In genomic region chr6:43262000-43262779, GRCh38 we compare ENCODE assay signal across 1 cellular context.
TF ChIP-seq lines count a peak whose summit lies in the region.

No MANE protein-coding gene starts in this region.

TF ChIP-seq in HepG2, 621 proteins besides CTCF, POLR2A, EP300 and RAD21 (continued from another document and continues in another):
- TF ChIP-seq ARID4A (CRISPR knock-in tag; IDR thresholded peaks at IDR 0.05; ENCODE audit: borderline replicate concordance) (no peak), E2F5 (CRISPR knock-in tag; conservative IDR thresholded peaks at IDR 0.05) (no peak), ZFP36L2 (CRISPR knock-in tag; IDR thresholded peaks at IDR 0.05) (no peak), BATF2 (CRISPR knock-in tag; IDR thresholded peaks at IDR 0.05) (no peak), ARNT2 (CRISPR knock-in tag; IDR thresholded peaks at IDR 0.05; ENCODE audit: low read depth) (no peak; the same call in 1 of the 2 replicates), ZNF576 (CRISPR knock-in tag; IDR thresholded peaks at IDR 0.05) (peak; percentile 58; the same call in 1 of the 2 replicates), ATF7-NPFF (CRISPR knock-in tag; IDR thresholded peaks at IDR 0.05; ENCODE audit: low read depth) (no peak), TGIF2 (CRISPR knock-in tag; IDR thresholded peaks at IDR 0.05) (no peak), ZNF644 (CRISPR knock-in tag; IDR thresholded peaks at IDR 0.05; ENCODE audit: low read depth) (peak; percentile 92), HIC2 (CRISPR knock-in tag; IDR thresholded peaks at IDR 0.05; ENCODE audit: low read depth) (no peak; the same call in 1 of the 2 replicates), MNT (IDR thresholded peaks at IDR 0.05) (no peak), ZNF136 (CRISPR knock-in tag; IDR thresholded peaks at IDR 0.05; ENCODE audit: low read depth) (no peak), ZNF678 (CRISPR knock-in tag; IDR thresholded peaks at IDR 0.05) (no peak), ZNF619 (CRISPR knock-in tag; IDR thresholded peaks at IDR 0.05) (peak; percentile 59; the same call in 1 of the 2 replicates), HOXD1 (CRISPR knock-in tag; IDR thresholded peaks at IDR 0.05) (no peak), ZNF761 (CRISPR knock-in tag; conservative IDR thresholded peaks at IDR 0.05) (no peak), REL (CRISPR knock-in tag; conservative IDR thresholded peaks at IDR 0.05) (no peak), PHF8 (CRISPR knock-in tag; IDR thresholded peaks at IDR 0.05) (no peak), ZNF430 (CRISPR knock-in tag; IDR thresholded peaks at IDR 0.05) (no peak), ELK4 (CRISPR knock-in tag; IDR thresholded peaks at IDR 0.05; ENCODE audit: borderline replicate concordance) (no peak), MAZ (IDR thresholded peaks at IDR 0.05; ENCODE audit: borderline replicate concordance, low read depth, low read length) (0 out of 2 replicates have a peak, but pooled peaks have one; percentile 7), MAZ (CRISPR knock-in tag; IDR thresholded peaks at IDR 0.05; ENCODE audit: low read depth) (peak; percentile 46; the same call in 1 of the 2 replicates), AKNA (CRISPR knock-in tag; IDR thresholded peaks at IDR 0.05; ENCODE audit: borderline replicate concordance) (no peak), ZNF788 (CRISPR knock-in tag; IDR thresholded peaks at IDR 0.05; ENCODE audit: borderline replicate concordance) (peak; percentile 28; the same call in 1 of the 2 replicates), ETS1 (CRISPR knock-in tag; IDR thresholded peaks at IDR 0.05) (no peak), ATF6 (CRISPR knock-in tag; conservative IDR thresholded peaks at IDR 0.05) (no peak), GFI1 (CRISPR knock-in tag; IDR thresholded peaks at IDR 0.05; ENCODE audit: borderline replicate concordance) (no peak), ZNF335 (CRISPR knock-in tag; IDR thresholded peaks at IDR 0.05) (no peak), ZBTB38 (CRISPR knock-in tag; IDR thresholded peaks at IDR 0.05) (no peak), ZC3H13 (CRISPR knock-in tag; IDR thresholded peaks at IDR 0.05) (no peak), ZZZ3 (CRISPR knock-in tag; IDR thresholded peaks at IDR 0.05; ENCODE audit: borderline replicate concordance) (no peak), BCL6 (CRISPR knock-in tag; IDR thresholded peaks at IDR 0.05) (0 out of 2 replicates have a peak, but pooled peaks have one; percentile 26), ZNF598 (CRISPR knock-in tag; IDR thresholded peaks at IDR 0.05; ENCODE audit: borderline replicate concordance) (0 out of 2 replicates have a peak, but pooled peaks have one; percentile 70), NRL (CRISPR knock-in tag; IDR thresholded peaks at IDR 0.05; ENCODE audit: borderline replicate concordance) (no peak), ZNF567 (CRISPR knock-in tag; IDR thresholded peaks at IDR 0.05; ENCODE audit: borderline replicate concordance) (no peak), ELF1 (CRISPR knock-in tag; IDR thresholded peaks at IDR 0.05) (no peak), SIN3B (IDR thresholded peaks at IDR 0.05; ENCODE audit: low read length) (no peak), ZNF790 (CRISPR knock-in tag; IDR thresholded peaks at IDR 0.05; ENCODE audit: borderline replicate concordance) (no peak), ZNF256 (CRISPR knock-in tag; conservative IDR thresholded peaks at IDR 0.05) (no peak), HINFP (CRISPR knock-in tag; IDR thresholded peaks at IDR 0.05; ENCODE audit: low read depth) (no peak)
